In the genomic region with DNA sequence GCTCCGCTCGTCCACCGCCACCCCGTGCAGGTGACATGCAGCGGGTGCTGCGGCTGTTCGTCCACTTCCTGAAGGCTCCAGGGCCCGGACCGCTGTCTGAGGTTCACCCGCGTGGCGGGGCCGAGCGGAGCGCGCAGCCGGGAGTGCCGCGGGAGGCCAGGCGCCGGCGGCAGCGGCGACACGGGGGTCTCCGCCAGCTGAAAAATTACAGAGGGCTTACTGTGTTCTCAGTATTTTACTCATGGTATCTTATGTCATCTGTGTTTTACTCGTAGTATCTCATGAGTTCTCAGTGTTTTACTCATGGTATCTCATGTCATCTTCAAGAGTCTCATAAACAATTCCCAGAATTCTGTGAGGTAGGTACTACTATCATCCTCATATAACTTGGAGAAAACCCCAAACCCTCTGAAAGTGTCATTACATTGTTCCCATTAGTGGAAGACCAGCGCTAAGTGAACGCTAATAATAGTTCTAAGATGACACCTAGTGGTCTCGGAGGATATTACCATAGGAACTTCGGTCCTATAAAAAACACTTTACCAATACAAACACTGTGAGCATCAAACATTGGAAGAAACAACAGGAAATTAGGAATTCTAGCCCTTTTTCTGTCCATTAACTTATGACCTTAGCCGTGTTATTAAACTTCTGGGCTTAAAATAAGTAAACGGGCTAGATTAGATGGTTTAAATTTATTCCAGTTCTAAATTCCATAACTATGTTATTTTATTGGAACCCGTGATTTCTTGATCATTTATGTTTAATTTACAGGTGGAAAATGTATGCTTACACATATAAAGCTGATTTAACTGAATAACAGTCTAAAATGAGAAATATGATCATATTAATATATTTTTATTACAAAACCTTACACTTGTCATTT, we compare ENCODE assay signal across 8 cellular contexts. TPM values are rescaled to one million over a fixed set of nuclear protein-coding genes. Genes with fewer than 3 reads are reported as not detected.
A peak's percentile ranks its signal among the peaks of the same experiment; 100 is the strongest.
DNase-seq lines count a peak whose midpoint lies in the region; ATAC-seq and TF ChIP-seq lines count a peak whose summit lies in the region.

No MANE protein-coding gene starts in this region.

- no peaks in the 10 kb centered on the region for H3K36me3 ChIP-seq in fibroblast of lung (ENCODE audit: control insufficient read depth, insufficient read depth, low read length)
- H3K36me3 ChIP-seq in uterus, result no peaks in the 10 kb centered on the region

- H3K4me1 ChIP-seq in fibroblast of lung (ENCODE audit: control insufficient read depth, extremely low read depth, insufficient read depth, low read length) (no peaks in the 10 kb centered on the region), uterus (no peaks in the 10 kb centered on the region)

- no peak overlapping the region for H3K9ac ChIP-seq in fibroblast of lung (ENCODE audit: insufficient read depth, low read length)

- H3K4me3 Mint-ChIP-seq in Calu3 (ENCODE audit: low read depth, unreplicated experiment), result peak overlapping the region; percentile 56
- peak overlapping the region; percentile 65 for H3K4me3 Mint-ChIP-seq in natural killer cell treated with Interleukin-12 subunit alpha and Interleukin-12 subunit beta and Interleukin-15 and Interleukin-18, amount 100 ng/mL, for 72 hours

- peak overlapping the region; percentile 78 for H3K4me2 ChIP-seq in fibroblast of lung (ENCODE audit: extremely low read depth, insufficient read depth, low read length)

- intact Hi-C loops in Calu3 (cut with micrococcal nuclease; ENCODE audit: unreplicated experiment) (loop anchor here (1.0 kb wide), 2 partner anchors 127 to 324 kb away; no protein-coding TSS in a partner anchor), uterus (cut with DNase I; ENCODE audit: low total_unique reads) (no loop called here)

- CTCF ChIA-PET in Calu3 (lab: Charles Lee), result interaction anchor here (1.0 kb wide), 1 partner anchor 115 kb away, joined by 3 read pairs; no protein-coding TSS in a partner anchor

- DNase-seq in Calu3 (peak; percentile 41), NCI-H748 (lab: John Stamatoyannopoulos, UW; ENCODE audit: unreplicated experiment) (peak; percentile 74), activated T-cell treated with anti-CD3 and anti-CD28 coated beads for 24 hours (ENCODE audit: low read depth) (peak; percentile 6), fibroblast of lung (ENCODE audit: low read depth in 2 of 2) (peak; percentile 54 to 83), uterus (peak in 1 of 2 donors; percentile 16)
- no peak for DNase-seq in natural killer cell treated with Interleukin-12 subunit alpha and Interleukin-12 subunit beta and Interleukin-15 and Interleukin-18, amount 100 ng/mL, for 72 hours (ENCODE audit: low spot score)

- H3K79me2 ChIP-seq in fibroblast of lung (ENCODE audit: control insufficient read depth, insufficient read depth, low read length), result no peaks in the 10 kb centered on the region

- H3K27me3 Mint-ChIP-seq in Calu3 (ENCODE audit: unreplicated experiment), result no peaks in the 10 kb centered on the region
- peaks cover 10 to 11% of the 10 kb centered on the region in 2 donors for H3K27me3 Mint-ChIP-seq in natural killer cell treated with Interleukin-12 subunit alpha and Interleukin-12 subunit beta and Interleukin-15 and Interleukin-18, amount 100 ng/mL, for 72 hours

- H3K9me3 ChIP-seq in fibroblast of lung (ENCODE audit: control insufficient read depth, insufficient read depth, low read depth, low read length), result no peaks in the 10 kb centered on the region
- H3K9me3 ChIP-seq in uterus, result no peaks in the 10 kb centered on the region

- H3K27me3 ChIP-seq in fibroblast of lung (ENCODE audit: control insufficient read depth, insufficient read depth, low read length) (no peaks in the 10 kb centered on the region), uterus (no peaks in the 10 kb centered on the region)

- H3K27ac ChIP-seq in fibroblast of lung (ENCODE audit: insufficient read depth, low read length), result no peak overlapping the region
- H3K27ac ChIP-seq in uterus, result no peak overlapping the region

- H3K9me3 Mint-ChIP-seq in Calu3 (ENCODE audit: low read depth, unreplicated experiment), result no peaks in the 10 kb centered on the region
- H3K9me3 Mint-ChIP-seq in natural killer cell treated with Interleukin-12 subunit alpha and Interleukin-12 subunit beta and Interleukin-15 and Interleukin-18, amount 100 ng/mL, for 72 hours, result no peaks in the 10 kb centered on the region

- H4K20me1 ChIP-seq in fibroblast of lung (ENCODE audit: control insufficient read depth, extremely low read depth, insufficient read depth, low read length), result no peaks in the 10 kb centered on the region

- H3K27ac Mint-ChIP-seq in Calu3 (ENCODE audit: unreplicated experiment), result no peak overlapping the region
- H3K27ac Mint-ChIP-seq in natural killer cell treated with Interleukin-12 subunit alpha and Interleukin-12 subunit beta and Interleukin-15 and Interleukin-18, amount 100 ng/mL, for 72 hours, result no peak overlapping the region

- no peaks in the 10 kb centered on the region for H3K4me1 Mint-ChIP-seq in Calu3 (ENCODE audit: low read depth, unreplicated experiment)
- peaks cover 4 to 6% of the 10 kb centered on the region in 2 donors for H3K4me1 Mint-ChIP-seq in natural killer cell treated with Interleukin-12 subunit alpha and Interleukin-12 subunit beta and Interleukin-15 and Interleukin-18, amount 100 ng/mL, for 72 hours (ENCODE audit: low read depth in 2 of 2)

- BruUV-seq in Calu3 (replicated peaks; lab: Mats Ljungman, UMichigan), result no TSS peak

- H3K36me3 Mint-ChIP-seq in Calu3 (ENCODE audit: insufficient read depth, unreplicated experiment), result peaks cover 5% of the 10 kb centered on the region
- H3K36me3 Mint-ChIP-seq in natural killer cell treated with Interleukin-12 subunit alpha and Interleukin-12 subunit beta and Interleukin-15 and Interleukin-18, amount 100 ng/mL, for 72 hours, result no peaks in the 10 kb centered on the region

- H3K4me3 ChIP-seq in fibroblast of lung (replicated peaks in 1 of 4; ENCODE audit: control extremely low read depth in 1 of 4, insufficient read depth in 1 of 4, low read depth in 3 of 4, low read length in 4 of 4) (peak overlapping the region in 2 of 4 experiments; percentile 55 to 73), uterus (peak overlapping the region in 1 of 2 donors; percentile 3)

- peak; percentile 30 for TF ChIP-seq CTCF in Calu3 (IDR thresholded peaks at IDR 0.05; ENCODE audit: unreplicated experiment)
- TF ChIP-seq CTCF in fibroblast of lung (conservative IDR thresholded peaks at IDR 0.05 in 1 of 2, IDR thresholded peaks at IDR 0.05 in 1 of 2; ENCODE audit: low read depth in 1 of 2, low read length in 2 of 2), result peak; percentile 68 to 71
- peak; percentile 79 to 85 (median 83) for TF ChIP-seq CTCF in uterus (IDR thresholded peaks at IDR 0.05)

- ATAC-seq in GM19395 (IDR thresholded peaks at IDR 0.05; ENCODE audit: unreplicated experiment) (peak; percentile 85), HG03521 (IDR thresholded peaks at IDR 0.05; ENCODE audit: unreplicated experiment) (peak; percentile 64)
- ATAC-seq in natural killer cell treated with Interleukin-12 subunit alpha and Interleukin-12 subunit beta and Interleukin-15 and Interleukin-18, amount 100 ng/mL, for 72 hours, result peak; percentile 74 to 79

- TF ChIP-seq POLR2A in uterus (IDR thresholded peaks at IDR 0.05), result no peak

- peak overlapping the region; percentile 4 for H2AFZ ChIP-seq in fibroblast of lung (ENCODE audit: low read length)

RNA-seq across cellular contexts. Expression of gene AK7, which starts 32.4 kb away (rescaled TPM):
- 2.4 and 3.3 TPM in 2 replicates for total RNA-seq in Calu3 (2022)
- total RNA-seq in fibroblast of lung, result 0.77 and 1.2 TPM in 2 replicates
- polyA plus RNA-seq in fibroblast of lung, result 0.39 and 0.44 TPM in 2 replicates
- polyA plus RNA-seq in fibroblast of lung (2012), result 0.14 and 0.16 TPM in 2 replicates
- polyA minus RNA-seq in fibroblast of lung (ENCODE audit: low replicate concordance), result not detected in 2 replicates
- total RNA-seq in natural killer cell treated with Interleukin-12 subunit alpha and Interleukin-12 subunit beta and Interleukin-15 and Interleukin-18, amount 100 ng/mL, for 72 hours, result not detected
- 1 to 10 TPM in 2 of 4 donors, under 1 TPM in 1, not detected in 1; 0.29 to 9.7 (median 1.8) TPM for total RNA-seq in uterus

Comparison
In these comparisons a context has a peak if more than half of its experiments do, and no peak if none do; other contexts are left out.
1. CTCF ChIP-seq: peak in every context shown above with its lines; median percentile 83 in uterus; 70 in fibroblast of lung; 30 in Calu3.